ENCODE assay signal across 1 cellular context in the genomic region with DNA sequence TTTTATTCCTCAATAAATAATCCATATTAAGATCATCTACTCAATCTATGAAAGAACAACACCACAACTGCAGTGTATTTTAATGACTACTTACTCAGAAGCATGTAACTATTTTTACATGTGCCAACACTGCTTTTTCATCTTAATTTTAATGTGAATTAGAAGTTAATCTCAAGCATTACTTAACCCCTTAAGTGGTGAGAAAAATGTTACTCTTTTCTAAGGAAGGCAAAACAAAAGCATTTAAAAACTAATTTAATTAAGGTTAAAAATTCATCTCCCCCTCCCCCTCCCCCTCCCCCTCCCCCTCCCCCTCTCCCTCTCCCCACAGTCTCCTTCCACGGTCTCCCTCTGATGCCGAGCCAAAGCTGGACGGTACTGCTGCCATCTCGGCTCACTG.
TF ChIP-seq lines count a peak whose summit lies in the region.

No MANE protein-coding gene starts in this region.

TF ChIP-seq in HepG2, 621 proteins besides CTCF, POLR2A, EP300 and RAD21 (continued from another document):
- TF ChIP-seq NFE2L1 (CRISPR knock-in tag; IDR thresholded peaks at IDR 0.05; ENCODE audit: borderline replicate concordance) (no peak), SOX13 (IDR thresholded peaks at IDR 0.05) (no peak), SOX13 (CRISPR knock-in tag; conservative IDR thresholded peaks at IDR 0.05 in 1 of 2, IDR thresholded peaks at IDR 0.05 in 1 of 2) (no peak), NCOA1 (CRISPR knock-in tag; IDR thresholded peaks at IDR 0.05) (no peak), HNRNPK (IDR thresholded peaks at IDR 0.05; ENCODE audit: low read depth, low read length, poor library complexity, severe bottlenecking) (peak; percentile 98), PCBP1 (IDR thresholded peaks at IDR 0.05; ENCODE audit: borderline replicate concordance, low read depth, low read length) (0 out of 2 replicates have a peak, but pooled peaks have one; percentile 80)
- TF ChIP-seq, protein P1, sequence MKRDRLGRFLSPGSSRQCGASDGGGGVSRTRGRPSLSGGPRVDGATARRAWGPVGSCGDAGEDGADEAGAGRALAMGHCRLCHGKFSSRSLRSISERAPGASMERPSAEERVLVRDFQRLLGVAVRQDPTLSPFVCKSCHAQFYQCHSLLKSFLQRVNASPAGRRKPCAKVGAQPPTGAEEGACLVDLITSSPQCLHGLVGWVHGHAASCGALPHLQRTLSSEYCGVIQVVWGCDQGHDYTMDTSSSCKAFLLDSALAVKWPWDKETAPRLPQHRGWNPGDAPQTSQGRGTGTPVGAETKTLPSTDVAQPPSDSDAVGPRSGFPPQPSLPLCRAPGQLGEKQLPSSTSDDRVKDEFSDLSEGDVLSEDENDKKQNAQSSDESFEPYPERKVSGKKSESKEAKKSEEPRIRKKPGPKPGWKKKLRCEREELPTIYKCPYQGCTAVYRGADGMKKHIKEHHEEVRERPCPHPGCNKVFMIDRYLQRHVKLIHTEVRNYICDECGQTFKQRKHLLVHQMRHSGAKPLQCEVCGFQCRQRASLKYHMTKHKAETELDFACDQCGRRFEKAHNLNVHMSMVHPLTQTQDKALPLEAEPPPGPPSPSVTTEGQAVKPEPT (CRISPR knock-in tag; IDR thresholded peaks at IDR 0.05; ENCODE audit: low read depth) = no peak
